ENCODE assay signal across 19 cellular contexts in the genomic region with DNA sequence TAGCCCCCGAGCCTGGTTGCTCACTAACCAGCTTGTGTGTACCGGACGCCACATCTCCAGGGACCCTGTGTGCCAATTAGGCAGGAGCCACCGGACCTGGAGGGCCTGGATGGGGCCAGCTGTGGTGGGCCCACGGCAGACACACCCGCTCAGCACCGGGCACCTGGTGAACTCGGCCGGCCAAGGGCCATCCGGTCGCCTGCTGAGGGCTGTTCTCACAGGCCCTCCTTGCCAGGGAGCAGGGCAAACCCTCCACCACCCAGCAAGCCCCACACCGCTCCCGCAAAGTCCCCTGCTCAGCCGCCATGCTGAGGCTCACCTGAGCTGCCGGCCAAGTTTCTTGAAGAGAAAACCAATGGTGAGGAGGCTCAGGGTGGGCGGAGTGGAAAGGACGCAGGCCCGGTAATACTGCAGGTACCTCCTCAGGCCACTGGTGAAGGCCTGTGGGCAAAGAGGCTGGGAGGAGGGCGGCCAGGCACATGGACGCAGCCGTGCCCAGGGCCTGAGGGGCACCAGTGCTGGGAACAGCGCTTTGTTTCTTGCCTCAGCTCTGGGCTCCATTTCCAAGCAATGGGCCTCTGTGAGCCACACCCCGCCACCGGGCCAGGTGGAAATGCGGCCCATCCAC.
"Had no signal": no experiment of that assay in that cellular context is flagged by ENCODE, and none has a peak within 500 bp of the region (broad histone marks: within the 10 kb centered on the region; RNA-seq: fewer than 3 reads in every experiment).

No MANE protein-coding gene starts in this region.

- H3K4me3 ChIP-seq: coronary artery, pancreas, right lobe of liver, smooth muscle cell, suprapubic skin had no signal

- H3K27ac ChIP-seq: coronary artery, pancreas, right lobe of liver, suprapubic skin had no signal

- H3K4me1 ChIP-seq: pancreas, right lobe of liver, suprapubic skin had no signal

- H3K9me3 Mint-ChIP-seq: naive thymus-derived CD8-positive, alpha-beta T cell; stimulated activated naive CD8-positive, alpha-beta T cell treated with anti-CD3 and anti-CD28 coated beads, Interleukin-15, amount 100 ng/mL, for 72 hours had no signal

- H3K27me3 Mint-ChIP-seq: naive thymus-derived CD8-positive, alpha-beta T cell; stimulated activated naive CD8-positive, alpha-beta T cell treated with anti-CD3 and anti-CD28 coated beads, Interleukin-15, amount 100 ng/mL, for 72 hours had no signal

- H3K27me3 ChIP-seq: pancreas, right lobe of liver, suprapubic skin had no signal

- H3K9me3 ChIP-seq: pancreas, right lobe of liver, suprapubic skin had no signal

- H3K4me3 Mint-ChIP-seq: naive thymus-derived CD8-positive, alpha-beta T cell; stimulated activated naive CD8-positive, alpha-beta T cell treated with anti-CD3 and anti-CD28 coated beads, Interleukin-15, amount 100 ng/mL, for 72 hours had no signal

- H3K4me2 ChIP-seq: smooth muscle cell had no signal

- DNase-seq: dermis blood vessel endothelial cell; effector memory CD4-positive, alpha-beta T cell; erythroblast; kidney; occipital lobe; retina; stimulated activated CD4-positive, alpha-beta T cell treated with anti-CD3 and anti-CD28 coated beads, Interleukin-12 subunit alpha, Interleukin-12 subunit beta, amount 100 ng/mL, for 4 hours; stimulated activated CD4-positive, alpha-beta T cell treated with anti-CD3 and anti-CD28 coated beads, Interleukin-1b, Interleukin-23, amount 100 ng/mL, for 48 hours; stimulated activated CD4-positive, alpha-beta T cell treated with anti-CD3 and anti-CD28 coated beads, Interleukin-4, amount 100 ng/mL, for 1 hour; stimulated activated CD8-positive, alpha-beta memory T cell treated with anti-CD3 and anti-CD28 coated beads, Interleukin-4, amount 100 ng/mL, for 48 hours; stimulated activated naive CD4-positive, alpha-beta T cell; stimulated activated naive CD8-positive, alpha-beta T cell treated with anti-CD3 and anti-CD28 coated beads, Interleukin-15, amount 100 ng/mL, for 72 hours; trophoblast cell had no signal
